ENCODE assay signal across 17 cellular contexts in genomic region chr12:103947871-103948555, GRCh38. TPM values are rescaled to one million over a fixed set of nuclear protein-coding genes. Genes with fewer than 3 reads are reported as not detected.
DNase-seq lines count a peak whose midpoint lies in the region; ATAC-seq and TF ChIP-seq lines count a peak whose summit lies in the region.
"Had no signal": no experiment of that assay in that cellular context is flagged by ENCODE, and none has a peak within 500 bp of the region (broad histone marks: within the 10 kb centered on the region; RNA-seq: fewer than 3 reads in every experiment).

No MANE protein-coding gene starts in this region.

- H3K4me3 ChIP-seq in fibroblast of mammary gland (ENCODE audit: control insufficient read depth, low read depth, low read length) = no peak overlapping the region
- H3K4me3 ChIP-seq: left ventricle myocardium inferior, PC-9, suprapubic skin had no signal

- ATAC-seq in stimulated activated naive CD8-positive, alpha-beta T cell treated with anti-CD3 and anti-CD28 coated beads, Interleukin-15, Interleukin-2, amounts not matched to agents 100 U/mL and 50 U/mL, for 24 hours = no peak
- ATAC-seq in T-cell (replicated peaks in 1 of 4) = no peak
- no peak for ATAC-seq in GM21576 (IDR thresholded peaks at IDR 0.05; ENCODE audit: unreplicated experiment)

- H3K27me3 Mint-ChIP-seq in stimulated activated naive CD8-positive, alpha-beta T cell treated with anti-CD3 and anti-CD28 coated beads, Interleukin-15, Interleukin-2, amounts not matched to agents 100 ng/mL and 50 ng/mL, for 24 hours = no peaks in the 10 kb centered on the region
- H3K27me3 Mint-ChIP-seq in T-cell = no peaks in the 10 kb centered on the region

- TF ChIP-seq CTCF in fibroblast of mammary gland (conservative IDR thresholded peaks at IDR 0.05; ENCODE audit: control insufficient read depth, insufficient read depth, low read depth, low read length) = no peak

- POLR2A ChIA-PET in T-cell (lab: Charles Lee) = no interaction called here

- DNase-seq in stimulated activated naive CD8-positive, alpha-beta T cell treated with anti-CD3 and anti-CD28 coated beads, Interleukin-15, Interleukin-2, amounts not matched to agents 100 U/mL and 50 U/mL, for 24 hours = no peak
- DNase-seq in T-cell (no peak), fibroblast of mammary gland (ENCODE audit: low read depth) (peak; percentile 34), NCI-H146 treated with DMSO at 0.1 percent for 48 hours (lab: John Stamatoyannopoulos, UW; ENCODE audit: unreplicated experiment) (no peak), NCI-H82 treated with DMSO at 0.1 percent for 48 hours (lab: John Stamatoyannopoulos, UW; ENCODE audit: unreplicated experiment) (no peak)
- DNase-seq: activated CD8-positive, alpha-beta memory T cell treated with anti-CD3 and anti-CD28 coated beads, Interleukin-2, amount 50 U/mL, for 48 hours; amygdala; C1 segment of cervical spinal cord; DND-41; foreskin melanocyte; left ventricle myocardium inferior; NCI-H146; NCI-H510A treated with DMSO at 0.1 percent for 48 hours had no signal

- no peak overlapping the region for H3K4me3 Mint-ChIP-seq in stimulated activated naive CD8-positive, alpha-beta T cell treated with anti-CD3 and anti-CD28 coated beads, Interleukin-15, Interleukin-2, amounts not matched to agents 100 ng/mL and 50 ng/mL, for 24 hours
- no peak overlapping the region for H3K4me3 Mint-ChIP-seq in T-cell

- CTCF ChIA-PET in T-cell (lab: Charles Lee) = interaction anchor here (0.6 to 1.4 kb wide), 3 partner anchors 14 to 266 kb away, joined by 3 to 5 read pairs (median 3); no protein-coding TSS in a partner anchor

- peaks cover 94% of the 10 kb centered on the region for H3K36me3 Mint-ChIP-seq in stimulated activated naive CD8-positive, alpha-beta T cell treated with anti-CD3 and anti-CD28 coated beads, Interleukin-15, Interleukin-2, amounts not matched to agents 100 ng/mL and 50 ng/mL, for 24 hours (ENCODE audit: low read depth)
- H3K36me3 Mint-ChIP-seq in T-cell = peaks cover 57% of the 10 kb centered on the region

- peak overlapping the region; percentile 87 for H3K27ac Mint-ChIP-seq in stimulated activated naive CD8-positive, alpha-beta T cell treated with anti-CD3 and anti-CD28 coated beads, Interleukin-15, Interleukin-2, amounts not matched to agents 100 ng/mL and 50 ng/mL, for 24 hours
- H3K27ac Mint-ChIP-seq in T-cell = peak overlapping the region; percentile 52 to 57

- H3K4me1 Mint-ChIP-seq in stimulated activated naive CD8-positive, alpha-beta T cell treated with anti-CD3 and anti-CD28 coated beads, Interleukin-15, Interleukin-2, amounts not matched to agents 100 ng/mL and 50 ng/mL, for 24 hours (ENCODE audit: low read depth) = peaks cover 56% of the 10 kb centered on the region
- H3K4me1 Mint-ChIP-seq in T-cell = peaks cover 12 to 23% (median 23%) of the 10 kb centered on the region in 3 donors

- H3K9me3 Mint-ChIP-seq in stimulated activated naive CD8-positive, alpha-beta T cell treated with anti-CD3 and anti-CD28 coated beads, Interleukin-15, Interleukin-2, amounts not matched to agents 100 ng/mL and 50 ng/mL, for 24 hours = no peaks in the 10 kb centered on the region
- no peaks in the 10 kb centered on the region for H3K9me3 Mint-ChIP-seq in T-cell

RNA-seq across cellular contexts. Expression of gene TDG, which starts 17.7 kb away (rescaled TPM):
- 10 to 100 TPM; 25.0 to 32.4 (median 30.0) TPM for total RNA-seq in T-cell

RNA-seq across cellular contexts. Expression of gene HSP90B1, which starts 17.8 kb away (rescaled TPM):
- 100 to 1,000 TPM; 240 to 310 (median 290) TPM for total RNA-seq in T-cell
